ENCODE assay signal across 21 cellular contexts in the genomic region with DNA sequence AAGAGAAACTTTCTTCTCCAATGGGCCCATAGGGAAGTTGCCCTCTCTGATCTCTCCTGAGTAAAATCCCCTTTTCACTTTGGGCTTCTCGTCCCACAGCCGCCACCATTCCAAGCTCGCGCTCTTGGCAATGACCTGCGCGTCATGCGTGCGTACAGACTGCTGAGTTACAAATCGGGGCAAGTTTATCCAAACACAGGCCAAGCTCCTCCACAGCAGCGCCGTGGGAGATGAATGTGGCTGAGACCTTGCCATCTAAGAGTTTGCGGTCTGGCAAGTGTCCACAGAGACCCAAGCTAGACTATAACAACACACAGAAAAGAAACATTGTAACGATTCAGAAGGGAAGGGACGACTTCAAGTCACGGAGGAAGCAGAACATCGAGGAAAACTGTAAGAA.
DNase-seq lines count a peak whose midpoint lies in the region; ATAC-seq, FAIRE-seq and TF ChIP-seq lines count a peak whose summit lies in the region.
"Had no signal": no experiment of that assay in that cellular context is flagged by ENCODE, and none has a peak within 500 bp of the region (broad histone marks: within the 10 kb centered on the region; RNA-seq: fewer than 3 reads in every experiment).

No MANE protein-coding gene starts in this region.

- no peak overlapping the region for H2AK5ac ChIP-seq in trophoblast cell (ENCODE audit: low read length)

- no peaks in the 10 kb centered on the region for H3F3A ChIP-seq in GM23338 (replicated peaks; ENCODE audit: low read depth)

- H3K79me1 ChIP-seq in trophoblast cell (ENCODE audit: low read length) = peaks cover 2% of the 10 kb centered on the region

- no peaks in the 10 kb centered on the region for H3K9me3 ChIP-seq in trophoblast cell (ENCODE audit: insufficient read depth, low read depth, low read length)
- no peaks in the 10 kb centered on the region for H3K9me3 ChIP-seq in HepG2 (ENCODE audit: low read length)

- TF ChIP-seq CTCF in GM23338 (conservative IDR thresholded peaks at IDR 0.05; ENCODE audit: low read depth in 2 of 2) = no peak
- no peak for TF ChIP-seq CTCF in WTC11 (IDR thresholded peaks at IDR 0.05)
- no peak for TF ChIP-seq CTCF in fibroblast of mammary gland (conservative IDR thresholded peaks at IDR 0.05; ENCODE audit: control insufficient read depth, insufficient read depth, low read depth, low read length)
- TF ChIP-seq CTCF in progenitor cell of endocrine pancreas (IDR thresholded peaks at IDR 0.05; ENCODE audit: unreplicated experiment) = no peak
- no peak for TF ChIP-seq CTCF in HepG2 (CRISPR knock-in tag; IDR thresholded peaks at IDR 0.05)

- H3K9ac ChIP-seq in trophoblast cell (ENCODE audit: low read length) = no peak overlapping the region
- H3K9ac ChIP-seq in HepG2 (ENCODE audit: insufficient read depth, low read depth, low read length) = no peak overlapping the region
- H3K9ac ChIP-seq: parathyroid adenoma had no signal

- no peak overlapping the region for H3K18ac ChIP-seq in trophoblast cell (ENCODE audit: low read length)

- no peak for DNase-seq in GM23338 (ENCODE audit: low spot score)
- no peak for DNase-seq in WTC11 (ENCODE audit: low spot score)
- peak; percentile 19 for DNase-seq in fibroblast of mammary gland (ENCODE audit: low read depth)
- peak in 1 of 2 donors; percentile 47 for DNase-seq in trophoblast cell
- DNase-seq in progenitor cell of endocrine pancreas (ENCODE audit: low spot score, unreplicated experiment) = no peak
- no peak for DNase-seq in NCI-H1105 treated with DMSO at 0.1 percent for 48 hours (lab: John Stamatoyannopoulos, UW)
- DNase-seq in HepG2 (ENCODE audit: low spot score) = no peak
- DNase-seq: activated CD4-positive, alpha-beta T cell treated with anti-CD3 and anti-CD28 coated beads for 36 hours; activated naive CD8-positive, alpha-beta T cell treated with anti-CD3 and anti-CD28 coated beads, Interleukin-2, amount 50 U/mL, for 24 hours; MM.1S; naive thymus-derived CD8-positive, alpha-beta T cell; NCI-H2227 treated with DMSO at 0.1 percent for 48 hours; NCI-H774; T1000 had no signal

- no peaks in the 10 kb centered on the region for H3K9me2 ChIP-seq in GM23338 (ENCODE audit: insufficient read depth)

- H3K4me1 Mint-ChIP-seq in GM23338 (peaks cover 29% of the 10 kb centered on the region), WTC11 (peaks cover 29% of the 10 kb centered on the region), progenitor cell of endocrine pancreas (ENCODE audit: low read depth) (peaks cover 2% of the 10 kb centered on the region)
- H3K4me1 Mint-ChIP-seq: activated CD4-positive, alpha-beta T cell treated with anti-CD3 and anti-CD28 coated beads for 36 hours; activated naive CD8-positive, alpha-beta T cell treated with anti-CD3 and anti-CD28 coated beads, Interleukin-2, amount 50 U/mL, for 24 hours; naive thymus-derived CD8-positive, alpha-beta T cell had no signal

- CTCF ChIA-PET in WTC11 (lab: Charles Lee) (interaction anchor here (1.1 kb wide), 2 partner anchors 16 to 38 kb away, joined by 4 read pairs; no protein-coding TSS in a partner anchor), HepG2 (lab: Yijun Ruan, JAX; ENCODE audit: low intra/inter-chr PET ratio, low total read pairs) (no interaction called here)

- ATAC-seq in GM23338 (no peak), WTC11 (no peak), GM21360 (IDR thresholded peaks at IDR 0.05; ENCODE audit: unreplicated experiment) (no peak), HepG2 (no peak)
- ATAC-seq: activated CD4-positive, alpha-beta T cell treated with anti-CD3 and anti-CD28 coated beads for 36 hours; activated naive CD8-positive, alpha-beta T cell treated with anti-CD3 and anti-CD28 coated beads, Interleukin-2, amount 50 U/mL, for 24 hours; naive thymus-derived CD8-positive, alpha-beta T cell; SK-N-SH treated with all-trans-retinoic acid at 6 μM for 48 hours had no signal

- TF ChIP-seq RAD21 in HepG2 (CRISPR knock-in tag; IDR thresholded peaks at IDR 0.05) = no peak

- H3K27me3 ChIP-seq in GM23338 (ENCODE audit: insufficient read depth) (no peaks in the 10 kb centered on the region), trophoblast cell (ENCODE audit: insufficient read depth, low read length) (no peaks in the 10 kb centered on the region), HepG2 (ENCODE audit: control insufficient read depth in 1 of 2, insufficient read depth in 2 of 2, low read length in 2 of 2) (no peaks in the 10 kb centered on the region)

- H3K27me3 Mint-ChIP-seq in GM23338 (ENCODE audit: insufficient read depth, low read depth, poor library complexity) (peaks cover 3% of the 10 kb centered on the region), WTC11 (ENCODE audit: low read depth) (no peaks in the 10 kb centered on the region), progenitor cell of endocrine pancreas (no peaks in the 10 kb centered on the region)
- H3K27me3 Mint-ChIP-seq: activated CD4-positive, alpha-beta T cell treated with anti-CD3 and anti-CD28 coated beads for 36 hours; activated naive CD8-positive, alpha-beta T cell treated with anti-CD3 and anti-CD28 coated beads, Interleukin-2, amount 50 U/mL, for 24 hours; naive thymus-derived CD8-positive, alpha-beta T cell had no signal

- TF ChIP-seq EP300 in HepG2 (IDR thresholded peaks at IDR 0.05; ENCODE audit: low read depth in 2 of 2, low read length in 2 of 2) = no peak
- TF ChIP-seq EP300 in HepG2 (CRISPR knock-in tag; IDR thresholded peaks at IDR 0.05; ENCODE audit: borderline replicate concordance) = no peak

- H3K36me3 ChIP-seq in GM23338 (ENCODE audit: insufficient read depth) (no peaks in the 10 kb centered on the region), trophoblast cell (ENCODE audit: control insufficient read depth in 1 of 2, insufficient read depth in 2 of 2, low read length in 2 of 2) (no peaks in the 10 kb centered on the region), HepG2 (replicated peaks in 1 of 2; ENCODE audit: control insufficient read depth in 1 of 2, insufficient read depth in 2 of 2, low read length in 2 of 2) (no peaks in the 10 kb centered on the region)

- H3K27ac ChIP-seq in GM23338 (ENCODE audit: low read depth) (0 out of 2 replicates have a peak overlapping the region, but pooled peaks have one; percentile 32), trophoblast cell (ENCODE audit: low read depth, low read length) (no peak overlapping the region), HepG2 (ENCODE audit: extremely low read length, insufficient read depth, low read length) (no peak overlapping the region)
- H3K27ac ChIP-seq: C4-2B, parathyroid adenoma had no signal

- no peak overlapping the region for H3K27ac Mint-ChIP-seq in GM23338
- H3K27ac Mint-ChIP-seq in WTC11 = peak overlapping the region; percentile 16
- no peak overlapping the region for H3K27ac Mint-ChIP-seq in progenitor cell of endocrine pancreas
- H3K27ac Mint-ChIP-seq: activated CD4-positive, alpha-beta T cell treated with anti-CD3 and anti-CD28 coated beads for 36 hours; activated naive CD8-positive, alpha-beta T cell treated with anti-CD3 and anti-CD28 coated beads, Interleukin-2, amount 50 U/mL, for 24 hours; activated T-helper 2 cell treated with anti-CD3 and anti-CD28 coated beads, Interferon-gamma antibody, Interleukin-2, Interleukin-4, amounts not matched to agents 10 μg/mL and 5 μg/mL and 100 μg/mL, durations not matched to agents 14 hours and 24 hours and 36 hours had no signal

- H2AFZ ChIP-seq in GM23338 (no peak overlapping the region), trophoblast cell (ENCODE audit: insufficient read depth, low read length, poor library complexity) (no peak overlapping the region), HepG2 (ENCODE audit: low read length) (no peak overlapping the region)
- H2AFZ ChIP-seq: parathyroid adenoma had no signal

- H4K12ac ChIP-seq in trophoblast cell (ENCODE audit: low read depth, low read length) = no peak overlapping the region

- peaks cover 18% of the 10 kb centered on the region for H3K4me1 ChIP-seq in GM23338 (ENCODE audit: insufficient read depth)
- H3K4me1 ChIP-seq in trophoblast cell (ENCODE audit: control insufficient read depth in 1 of 2, insufficient read depth in 2 of 2, low read length in 2 of 2) = peaks cover 0 to 3% of the 10 kb centered on the region in 2 experiments
- H3K4me1 ChIP-seq in HepG2 (ENCODE audit: insufficient read depth, low read length) = no peaks in the 10 kb centered on the region
- H3K4me1 ChIP-seq: parathyroid adenoma had no signal

- no peak overlapping the region for H2BK5ac ChIP-seq in trophoblast cell (ENCODE audit: low read depth, low read length, poor library complexity)

- no peak for TF ChIP-seq POLR2A in HepG2 (IDR thresholded peaks at IDR 0.05; ENCODE audit: insufficient read depth in 1 of 2, low read depth in 2 of 2, low read length in 2 of 2)

- no peak overlapping the region for H2BK12ac ChIP-seq in trophoblast cell (ENCODE audit: low read length)

- H2BK120ac ChIP-seq in trophoblast cell (ENCODE audit: insufficient read depth, low read length, poor library complexity) = no peak overlapping the region

- POLR2A ChIA-PET in WTC11 (lab: Charles Lee) = interaction anchor here (1.0 kb wide), 1 partner anchor 11 kb away, joined by 3 read pairs; no protein-coding TSS in a partner anchor
- POLR2A ChIA-PET in HepG2 (lab: Yijun Ruan, JAX) = no interaction called here

- H3K9me3 Mint-ChIP-seq in GM23338 = no peaks in the 10 kb centered on the region
- no peaks in the 10 kb centered on the region for H3K9me3 Mint-ChIP-seq in WTC11
- no peaks in the 10 kb centered on the region for H3K9me3 Mint-ChIP-seq in progenitor cell of endocrine pancreas (ENCODE audit: low read depth)
- H3K9me3 Mint-ChIP-seq: activated naive CD8-positive, alpha-beta T cell treated with anti-CD3 and anti-CD28 coated beads, Interleukin-2, amount 50 U/mL, for 24 hours; activated T-helper 2 cell treated with anti-CD3 and anti-CD28 coated beads, Interferon-gamma antibody, Interleukin-2, Interleukin-4, amounts not matched to agents 10 μg/mL and 5 μg/mL and 100 μg/mL, durations not matched to agents 14 hours and 24 hours and 36 hours; naive thymus-derived CD8-positive, alpha-beta T cell had no signal

- BruUV-seq in HepG2 (replicated peaks; lab: Mats Ljungman, UMichigan) = no TSS peak

- H3K4me3 ChIP-seq in GM23338 (no peak overlapping the region), fibroblast of mammary gland (ENCODE audit: control insufficient read depth, low read depth, low read length) (no peak overlapping the region), trophoblast cell (ENCODE audit: low read depth, low read length) (no peak overlapping the region), HepG2 (replicated peaks in 1 of 3; ENCODE audit: insufficient read depth in 1 of 3, low read depth in 2 of 3, low read length in 3 of 3) (no peak overlapping the region)

- no peak overlapping the region for H3K4ac ChIP-seq in trophoblast cell (ENCODE audit: low read depth, low read length)

- H3K36me3 Mint-ChIP-seq in GM23338 (ENCODE audit: low read depth) = no peaks in the 10 kb centered on the region
- no peaks in the 10 kb centered on the region for H3K36me3 Mint-ChIP-seq in WTC11
- no peaks in the 10 kb centered on the region for H3K36me3 Mint-ChIP-seq in progenitor cell of endocrine pancreas (ENCODE audit: insufficient read depth)
- H3K36me3 Mint-ChIP-seq: naive thymus-derived CD8-positive, alpha-beta T cell had no signal

- H3K23ac ChIP-seq in trophoblast cell (ENCODE audit: low read length) = peak overlapping the region; percentile 11

- FAIRE-seq in HepG2 (lab: Jason Lieb, UNC) = no peak
- FAIRE-seq: GM19239, H54 had no signal

- no CpG with 5 or more reads among the region's 16 CpGs for WGBS in trophoblast cell (ENCODE audit: extremely low coverage, insufficient coverage, insufficient read length)
- WGBS in HepG2 (ENCODE audit: low lambda C conversion rate) = 58% methylated on average over 16 of the region's 16 CpGs

- in situ Hi-C loops in HepG2 (cut with HindIII; ENCODE audit: extremely low pct_ligation_motif_present, low pct_unique_long_range_greater_than_20kb) = no loop called here

- H3K79me2 ChIP-seq in GM23338 (replicated peaks; ENCODE audit: insufficient read depth) = peaks cover 43% of the 10 kb centered on the region
- no peaks in the 10 kb centered on the region for H3K79me2 ChIP-seq in trophoblast cell (ENCODE audit: control insufficient read depth, insufficient read depth, low read length, poor library complexity)
- H3K79me2 ChIP-seq in HepG2 (ENCODE audit: insufficient read depth, low read length) = no peaks in the 10 kb centered on the region
- H3K79me2 ChIP-seq: parathyroid adenoma had no signal

- H4K8ac ChIP-seq in trophoblast cell (ENCODE audit: low read depth, low read length) = peak overlapping the region; percentile 8

- H3K14ac ChIP-seq in trophoblast cell (ENCODE audit: low read length) = no peak overlapping the region

- peaks cover 5% of the 10 kb centered on the region; the same call in 1 of the 2 replicates for H4K20me1 ChIP-seq in GM23338 (replicated peaks; ENCODE audit: insufficient read depth)
- no peaks in the 10 kb centered on the region for H4K20me1 ChIP-seq in HepG2 (ENCODE audit: insufficient read depth, low read length)

- H4K91ac ChIP-seq in trophoblast cell (ENCODE audit: low read depth, low read length) = no peak overlapping the region

- no peak overlapping the region for H3K4me3 Mint-ChIP-seq in GM23338
- H3K4me3 Mint-ChIP-seq in WTC11 = no peak overlapping the region
- no peak overlapping the region for H3K4me3 Mint-ChIP-seq in progenitor cell of endocrine pancreas (ENCODE audit: low read depth)
- H3K4me3 Mint-ChIP-seq: activated CD4-positive, alpha-beta T cell treated with anti-CD3 and anti-CD28 coated beads for 36 hours; activated naive CD8-positive, alpha-beta T cell treated with anti-CD3 and anti-CD28 coated beads, Interleukin-2, amount 50 U/mL, for 24 hours; naive thymus-derived CD8-positive, alpha-beta T cell had no signal

- H3K4me2 ChIP-seq in GM23338 (no peak overlapping the region), trophoblast cell (ENCODE audit: low read length) (no peak overlapping the region), HepG2 (ENCODE audit: low read depth, low read length) (no peak overlapping the region)

- intact Hi-C loops in HepG2 (cut with micrococcal nuclease; ENCODE audit: unreplicated experiment) = no loop called here
